In the genomic region with DNA sequence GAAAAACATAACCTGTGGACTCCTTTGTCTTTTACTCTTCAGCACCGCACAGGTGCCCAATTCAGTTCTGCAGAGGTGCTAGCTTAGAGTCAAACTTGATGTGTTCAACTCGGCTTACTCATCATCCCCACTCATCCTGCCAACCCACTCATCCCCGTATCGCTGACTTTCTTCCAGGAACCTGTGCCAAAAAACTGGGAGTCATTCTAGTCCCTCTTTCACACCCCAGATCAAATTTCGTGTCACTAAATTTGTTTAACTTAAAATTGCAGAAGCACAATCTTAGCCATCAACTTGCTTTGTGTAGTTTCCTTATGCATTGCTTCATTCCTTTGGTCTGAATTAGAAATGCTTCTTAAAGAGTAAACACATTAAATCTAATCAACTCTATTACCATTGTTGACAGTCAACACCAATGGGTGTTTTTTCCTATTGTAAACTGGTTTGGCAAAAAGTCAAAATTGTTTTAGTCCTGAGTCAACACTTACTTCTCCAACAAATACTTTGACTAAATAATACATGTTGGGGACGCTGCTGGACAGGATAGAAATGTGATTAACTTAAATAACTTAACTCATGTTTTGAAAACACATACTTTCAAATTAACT, we compare ENCODE assay signal across 3 cellular contexts.
A peak's percentile ranks its signal among the peaks of the same experiment; 100 is the strongest.
TF ChIP-seq lines count a peak whose summit lies in the region.

No MANE protein-coding gene starts in this region.

TF ChIP-seq in SK-N-SH, 30 proteins besides CTCF, POLR2A, EP300 and RAD21 (continued from another document):
- TF ChIP-seq USF2 (IDR thresholded peaks at IDR 0.05; ENCODE audit: borderline replicate concordance, low read depth, low read length) (no peak), NFIC (IDR thresholded peaks at IDR 0.05; ENCODE audit: borderline replicate concordance) (peak; percentile 42)

TF ChIP-seq in SK-N-SH treated with all-trans-retinoic acid at 6 μM for 48 hours, 23 proteins besides CTCF, POLR2A, EP300 and RAD21 (continued from another document):
- TF ChIP-seq, protein P1, sequence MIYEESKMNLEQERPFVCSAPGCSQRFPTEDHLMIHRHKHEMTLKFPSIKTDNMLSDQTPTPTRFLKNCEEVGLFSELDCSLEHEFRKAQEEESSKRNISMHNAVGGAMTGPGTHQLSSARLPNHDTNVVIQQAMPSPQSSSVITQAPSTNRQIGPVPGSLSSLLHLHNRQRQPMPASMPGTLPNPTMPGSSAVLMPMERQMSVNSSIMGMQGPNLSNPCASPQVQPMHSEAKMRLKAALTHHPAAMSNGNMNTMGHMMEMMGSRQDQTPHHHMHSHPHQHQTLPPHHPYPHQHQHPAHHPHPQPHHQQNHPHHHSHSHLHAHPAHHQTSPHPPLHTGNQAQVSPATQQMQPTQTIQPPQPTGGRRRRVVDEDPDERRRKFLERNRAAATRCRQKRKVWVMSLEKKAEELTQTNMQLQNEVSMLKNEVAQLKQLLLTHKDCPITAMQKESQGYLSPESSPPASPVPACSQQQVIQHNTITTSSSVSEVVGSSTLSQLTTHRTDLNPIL (CRISPR knock-in tag; IDR thresholded peaks at IDR 0.05; ENCODE audit: low read depth), result no peak
- TF ChIP-seq PPARA (CRISPR knock-in tag; IDR thresholded peaks at IDR 0.05; ENCODE audit: borderline replicate concordance), result no peak
- no peak for TF ChIP-seq ARNTL (CRISPR knock-in tag; IDR thresholded peaks at IDR 0.05; ENCODE audit: borderline replicate concordance, low read depth)
- TF ChIP-seq SNAI2 (CRISPR knock-in tag; IDR thresholded peaks at IDR 0.05), result no peak
- TF ChIP-seq PATZ1 (CRISPR knock-in tag; IDR thresholded peaks at IDR 0.05; ENCODE audit: borderline replicate concordance), result no peak
- TF ChIP-seq, protein P2, sequence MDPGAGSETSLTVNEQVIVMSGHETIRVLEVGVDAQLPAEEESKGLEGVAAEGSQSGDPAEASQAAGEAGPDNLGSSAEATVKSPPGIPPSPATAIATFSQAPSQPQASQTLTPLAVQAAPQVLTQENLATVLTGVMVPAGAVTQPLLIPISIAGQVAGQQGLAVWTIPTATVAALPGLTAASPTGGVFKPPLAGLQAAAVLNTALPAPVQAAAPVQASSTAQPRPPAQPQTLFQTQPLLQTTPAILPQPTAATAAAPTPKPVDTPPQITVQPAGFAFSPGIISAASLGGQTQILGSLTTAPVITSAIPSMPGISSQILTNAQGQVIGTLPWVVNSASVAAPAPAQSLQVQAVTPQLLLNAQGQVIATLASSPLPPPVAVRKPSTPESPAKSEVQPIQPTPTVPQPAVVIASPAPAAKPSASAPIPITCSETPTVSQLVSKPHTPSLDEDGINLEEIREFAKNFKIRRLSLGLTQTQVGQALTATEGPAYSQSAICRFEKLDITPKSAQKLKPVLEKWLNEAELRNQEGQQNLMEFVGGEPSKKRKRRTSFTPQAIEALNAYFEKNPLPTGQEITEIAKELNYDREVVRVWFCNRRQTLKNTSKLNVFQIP (CRISPR knock-in tag; IDR thresholded peaks at IDR 0.05; ENCODE audit: borderline replicate concordance, low read depth), result no peak
- TF ChIP-seq TOX (CRISPR knock-in tag; IDR thresholded peaks at IDR 0.05; ENCODE audit: borderline replicate concordance), result no peak
- TF ChIP-seq ZFP30 (CRISPR knock-in tag; IDR thresholded peaks at IDR 0.05), result no peak
- TF ChIP-seq TCF4 (CRISPR knock-in tag; IDR thresholded peaks at IDR 0.05; ENCODE audit: borderline replicate concordance), result no peak
- TF ChIP-seq ISL1 (CRISPR knock-in tag; IDR thresholded peaks at IDR 0.05), result no peak
- no peak for TF ChIP-seq ZNF8 (CRISPR knock-in tag; IDR thresholded peaks at IDR 0.05)
- TF ChIP-seq ZNF70 (CRISPR knock-in tag; IDR thresholded peaks at IDR 0.05), result no peak
- no peak for TF ChIP-seq RARB (CRISPR knock-in tag; IDR thresholded peaks at IDR 0.05)
- no peak for TF ChIP-seq CSDC2 (CRISPR knock-in tag; IDR thresholded peaks at IDR 0.05)
- no peak for TF ChIP-seq ZFP3 (CRISPR knock-in tag; IDR thresholded peaks at IDR 0.05)
- TF ChIP-seq ZNF565 (CRISPR knock-in tag; conservative IDR thresholded peaks at IDR 0.05; ENCODE audit: low read depth), result no peak
- TF ChIP-seq, protein P3, sequence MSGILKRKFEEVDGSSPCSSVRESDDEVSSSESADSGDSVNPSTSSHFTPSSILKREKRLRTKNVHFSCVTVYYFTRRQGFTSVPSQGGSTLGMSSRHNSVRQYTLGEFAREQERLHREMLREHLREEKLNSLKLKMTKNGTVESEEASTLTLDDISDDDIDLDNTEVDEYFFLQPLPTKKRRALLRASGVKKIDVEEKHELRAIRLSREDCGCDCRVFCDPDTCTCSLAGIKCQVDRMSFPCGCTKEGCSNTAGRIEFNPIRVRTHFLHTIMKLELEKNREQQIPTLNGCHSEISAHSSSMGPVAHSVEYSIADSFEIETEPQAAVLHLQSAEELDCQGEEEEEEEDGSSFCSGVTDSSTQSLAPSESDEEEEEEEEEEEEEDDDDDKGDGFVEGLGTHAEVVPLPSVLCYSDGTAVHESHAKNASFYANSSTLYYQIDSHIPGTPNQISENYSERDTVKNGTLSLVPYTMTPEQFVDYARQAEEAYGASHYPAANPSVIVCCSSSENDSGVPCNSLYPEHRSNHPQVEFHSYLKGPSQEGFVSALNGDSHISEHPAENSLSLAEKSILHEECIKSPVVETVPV (CRISPR knock-in tag; IDR thresholded peaks at IDR 0.05), result no peak
- TF ChIP-seq ESRRG (CRISPR knock-in tag; IDR thresholded peaks at IDR 0.05), result no peak
- no peak for TF ChIP-seq ZC3H10 (CRISPR knock-in tag; IDR thresholded peaks at IDR 0.05)

TF ChIP-seq in H1, 55 proteins besides CTCF, POLR2A, EP300 and RAD21 (continued from another document):
- TF ChIP-seq, protein P4, sequence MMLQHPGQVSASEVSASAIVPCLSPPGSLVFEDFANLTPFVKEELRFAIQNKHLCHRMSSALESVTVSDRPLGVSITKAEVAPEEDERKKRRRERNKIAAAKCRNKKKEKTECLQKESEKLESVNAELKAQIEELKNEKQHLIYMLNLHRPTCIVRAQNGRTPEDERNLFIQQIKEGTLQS (IDR thresholded peaks at IDR 0.05; ENCODE audit: insufficient read depth, low read depth, low read length), result no peak
- TF ChIP-seq KDM5A (IDR thresholded peaks at IDR 0.05; ENCODE audit: low read length), result no peak
- no peak for TF ChIP-seq USF2 (IDR thresholded peaks at IDR 0.05; ENCODE audit: low read length)
- TF ChIP-seq POU5F1 (IDR thresholded peaks at IDR 0.05; ENCODE audit: low read depth, low read length), result no peak
- TF ChIP-seq JUN (IDR thresholded peaks at IDR 0.05; ENCODE audit: low read depth, low read length), result no peak
- no peak for TF ChIP-seq KDM4A (IDR thresholded peaks at IDR 0.05; ENCODE audit: low read depth, low read length, severe bottlenecking)
- no peak for TF ChIP-seq MAFK (IDR thresholded peaks at IDR 0.05; ENCODE audit: low read depth, low read length)
- TF ChIP-seq BCL11A (IDR thresholded peaks at IDR 0.05; ENCODE audit: low read depth in 2 of 2, low read length in 2 of 2), result no peak
- TF ChIP-seq CBX5 (IDR thresholded peaks at IDR 0.05; ENCODE audit: low read depth, low read length), result no peak
- no peak for TF ChIP-seq SIRT6 (IDR thresholded peaks at IDR 0.05; ENCODE audit: low read length)
- TF ChIP-seq ZNF274 (IDR thresholded peaks at IDR 0.05; ENCODE audit: borderline replicate concordance, extremely low read depth, low read length), result no peak
- TF ChIP-seq RNF2 (IDR thresholded peaks at IDR 0.05; ENCODE audit: borderline replicate concordance, low read depth, low read length, missing control alignments, poor library complexity, severe bottlenecking), result no peak
- no peak for TF ChIP-seq HDAC2 (IDR thresholded peaks at IDR 0.05; ENCODE audit: borderline replicate concordance in 1 of 2, low read depth in 2 of 2, low read length in 2 of 2)
- no peak for TF ChIP-seq SP1 (IDR thresholded peaks at IDR 0.05; ENCODE audit: low read depth, low read length)
- no peak for TF ChIP-seq TAF1 (IDR thresholded peaks at IDR 0.05; ENCODE audit: low read depth, low read length)
TF ChIP-seq in H1: peak in this region for 0.
